Comparison of ENCODE assay signal across 8 cellular contexts in genomic region chr1:120535052-120535451, GRCh38.
DNase-seq lines count a peak whose midpoint lies in the region; ATAC-seq and TF ChIP-seq lines count a peak whose summit lies in the region.
"Not testable (repeated sequence)": the region's sequence is repeated elsewhere in the genome, so short reads cannot be mapped to it uniquely, and the experiment has no call there.

No MANE protein-coding gene starts in this region.

- H3K4me3 Mint-ChIP-seq in activated naive CD8-positive, alpha-beta T cell treated with anti-CD3 and anti-CD28 coated beads, Interleukin-2, amount 10 ng/mL, durations not matched to agents 7 days and 5 days: peak overlapping the region; percentile 80

- peak overlapping the region; percentile 36 for H3K9ac ChIP-seq in DND-41 (ENCODE audit: low read depth, low read length)
- H3K9ac ChIP-seq in smooth muscle cell (ENCODE audit: low read depth): not testable (repeated sequence)

- H3K27ac ChIP-seq in DND-41 (ENCODE audit: low read length) (peak overlapping the region; percentile 90), smooth muscle cell (ENCODE audit: low read depth) (peak overlapping the region; percentile 88)

- H3K27ac Mint-ChIP-seq in activated naive CD8-positive, alpha-beta T cell treated with anti-CD3 and anti-CD28 coated beads, Interleukin-2, amount 10 ng/mL, durations not matched to agents 7 days and 5 days: peak overlapping the region; percentile 88

- DNase-seq in DND-41 (peak; percentile 20), SW 1271 (lab: John Stamatoyannopoulos, UW) (peak; percentile 23 to 55), fibroblast of the aortic adventitia (ENCODE audit: low read depth) (peak; percentile 66)
- not testable (repeated sequence) for DNase-seq in activated naive CD8-positive, alpha-beta T cell treated with anti-CD3 and anti-CD28 coated beads, Interleukin-2, amount 10 ng/mL, durations not matched to agents 7 days and 5 days; smooth muscle cell (lab: John Stamatoyannopoulos, UW; ENCODE audit: unreplicated experiment)

- H3K79me2 ChIP-seq in DND-41 (ENCODE audit: insufficient read depth, low read length); smooth muscle cell (ENCODE audit: low read depth): not testable (repeated sequence)

- WGBS in smooth muscle cell (ENCODE audit: low lambda C conversion rate): 97% methylated on average over 1 of the region's 1 CpG

- H3K4me2 ChIP-seq in DND-41 (ENCODE audit: insufficient read depth, low read length) (peak overlapping the region; percentile 51; the same call in 1 of the 2 replicates), smooth muscle cell (peak overlapping the region; percentile 65)

- TF ChIP-seq CTCF in DND-41 (IDR thresholded peaks at IDR 0.05; ENCODE audit: borderline replicate concordance, extremely low read depth, low read length, poor library complexity, severe bottlenecking); fibroblast of the aortic adventitia (IDR thresholded peaks at IDR 0.05; ENCODE audit: insufficient read depth, low read length); smooth muscle cell (IDR thresholded peaks at IDR 0.05; ENCODE audit: borderline replicate concordance, insufficient read depth, poor library complexity, severe bottlenecking): not testable (repeated sequence)

- peaks cover 19% of the 10 kb centered on the region for H3K4me1 ChIP-seq in DND-41 (ENCODE audit: insufficient read depth, low read length)
- H3K4me1 ChIP-seq in smooth muscle cell (ENCODE audit: low read depth): not testable (repeated sequence)

- not testable (repeated sequence) for H3K9me3 Mint-ChIP-seq in activated naive CD8-positive, alpha-beta T cell treated with anti-CD3 and anti-CD28 coated beads, Interleukin-2, amount 10 ng/mL, durations not matched to agents 7 days and 5 days

- H4K20me1 ChIP-seq in DND-41 (ENCODE audit: insufficient read depth, low read length); smooth muscle cell (ENCODE audit: low read depth): not testable (repeated sequence)

- not testable (repeated sequence) for H2AFZ ChIP-seq in DND-41 (ENCODE audit: low read depth, low read length); smooth muscle cell (ENCODE audit: low read depth)

- ATAC-seq in DND-41 (ENCODE audit: insufficient read depth, low read depth): peak; percentile 84
- ATAC-seq in GM19328 (IDR thresholded peaks at IDR 0.05; ENCODE audit: unreplicated experiment): peak; percentile 43
- ATAC-seq in HG02759 (IDR thresholded peaks at IDR 0.05; ENCODE audit: unreplicated experiment): peak; percentile 80
- peak; percentile 63 for ATAC-seq in HG03520 (IDR thresholded peaks at IDR 0.05; ENCODE audit: unreplicated experiment)
- peak; percentile 74 for ATAC-seq in activated naive CD8-positive, alpha-beta T cell treated with anti-CD3 and anti-CD28 coated beads, Interleukin-2, amount 10 ng/mL, durations not matched to agents 7 days and 5 days (ENCODE audit: low read depth)

- not testable (repeated sequence) for H3K36me3 ChIP-seq in DND-41 (ENCODE audit: insufficient read depth, low read length); smooth muscle cell (ENCODE audit: low read depth)

- not testable (repeated sequence) for H3K4me3 ChIP-seq in DND-41 (ENCODE audit: low read depth in 1 of 2, low read length in 2 of 2); fibroblast of the aortic adventitia (ENCODE audit: low read depth, low read length); smooth muscle cell

- H3K27me3 Mint-ChIP-seq in activated naive CD8-positive, alpha-beta T cell treated with anti-CD3 and anti-CD28 coated beads, Interleukin-2, amount 10 ng/mL, durations not matched to agents 7 days and 5 days: not testable (repeated sequence)

- not testable (repeated sequence) for H3F3A ChIP-seq in smooth muscle cell (ENCODE audit: low read depth)

- H3K9me3 ChIP-seq in DND-41 (ENCODE audit: insufficient read depth, low read length, severe bottlenecking); smooth muscle cell (replicated peaks; ENCODE audit: low read depth): not testable (repeated sequence)

- H3K36me3 Mint-ChIP-seq in activated naive CD8-positive, alpha-beta T cell treated with anti-CD3 and anti-CD28 coated beads, Interleukin-2, amount 10 ng/mL, durations not matched to agents 7 days and 5 days: not testable (repeated sequence)

- peaks cover 13% of the 10 kb centered on the region for H3K4me1 Mint-ChIP-seq in activated naive CD8-positive, alpha-beta T cell treated with anti-CD3 and anti-CD28 coated beads, Interleukin-2, amount 10 ng/mL, durations not matched to agents 7 days and 5 days

- POLR2A ChIA-PET in activated naive CD8-positive, alpha-beta T cell treated with anti-CD3 and anti-CD28 coated beads, Interleukin-2, amount 10 ng/mL, durations not matched to agents 7 days and 5 days (lab: Charles Lee): not testable (repeated sequence)

- H3K27me3 ChIP-seq in DND-41 (ENCODE audit: insufficient read depth, low read length, poor library complexity); smooth muscle cell (ENCODE audit: low read depth): not testable (repeated sequence)
